Comparison of ENCODE assay signal across 10 cellular contexts in genomic region chr12:50211392-50212070, GRCh38. TPM values are rescaled to one million over a fixed set of nuclear protein-coding genes. Genes with fewer than 3 reads are reported as not detected.
DNase-seq lines count a peak whose midpoint lies in the region; ATAC-seq and TF ChIP-seq lines count a peak whose summit lies in the region.
"Had no signal": no experiment of that assay in that cellular context is flagged by ENCODE, and none has a peak within 500 bp of the region (broad histone marks: within the 10 kb centered on the region; RNA-seq: fewer than 3 reads in every experiment).

No MANE protein-coding gene starts in this region.

- peak overlapping the region; percentile 80 for H3K27ac ChIP-seq in left ventricle myocardium inferior (replicated peaks)
- H3K27ac ChIP-seq in spleen: peak overlapping the region; percentile 55 to 83 (median 78)

- H3K9me3 ChIP-seq in left ventricle myocardium inferior (replicated peaks): no peaks in the 10 kb centered on the region
- no peaks in the 10 kb centered on the region for H3K9me3 ChIP-seq in spleen
- H3K9me3 ChIP-seq: thoracic aorta had no signal

- intact Hi-C loops in activated T-helper 2 cell treated with anti-CD3 and anti-CD28 coated beads, Interferon-gamma antibody, Interleukin-2, Interleukin-4, amounts not matched to agents 10 μg/mL and 5 μg/mL and 100 μg/mL, durations not matched to agents 14 hours and 24 hours and 36 hours (cut with micrococcal nuclease): no loop called here
- intact Hi-C loops in left ventricle myocardium inferior (cut with micrococcal nuclease): no loop called here
- intact Hi-C loops in spleen (cut with DNase I; ENCODE audit: low total_unique reads): no loop called here

- H3K4me1 ChIP-seq in left ventricle myocardium inferior (peaks cover 20% of the 10 kb centered on the region), spleen (peaks cover 13 to 59% (median 38%) of the 10 kb centered on the region in 6 donors)

- H3K4me3 ChIP-seq in left ventricle myocardium inferior: peak overlapping the region; percentile 6
- no peak overlapping the region for H3K4me3 ChIP-seq in spleen
- H3K4me3 ChIP-seq: thoracic aorta had no signal

- peak; percentile 63 for DNase-seq in HT1080 (ENCODE audit: low read depth)
- DNase-seq in activated T-helper 2 cell treated with anti-CD3 and anti-CD28 coated beads, Interferon-gamma antibody, Interleukin-2, Interleukin-4, amounts not matched to agents 10 μg/mL and 5 μg/mL and 100 μg/mL, durations not matched to agents 14 hours and 24 hours and 36 hours (ENCODE audit: low spot score): no peak
- no peak for DNase-seq in left ventricle myocardium inferior
- no peak for DNase-seq in spleen
- no peak for DNase-seq in NCI-H1092 (lab: John Stamatoyannopoulos, UW)
- no peak for DNase-seq in T1000 (lab: John Stamatoyannopoulos, UW)
- no peak for DNase-seq in NCI-H1105 (lab: John Stamatoyannopoulos, UW)
- DNase-seq: NCI-H2029 treated with DMSO at 0.1 percent for 48 hours had no signal

- no peaks in the 10 kb centered on the region for H3K9me3 Mint-ChIP-seq in activated T-helper 2 cell treated with anti-CD3 and anti-CD28 coated beads, Interferon-gamma antibody, Interleukin-2, Interleukin-4, amounts not matched to agents 10 μg/mL and 5 μg/mL and 100 μg/mL, durations not matched to agents 14 hours and 24 hours and 36 hours

- H3K27me3 ChIP-seq in left ventricle myocardium inferior (ENCODE audit: low read depth) (no peaks in the 10 kb centered on the region), spleen (replicated peaks in 1 of 7) (no peaks in the 10 kb centered on the region)

- H3K4me3 Mint-ChIP-seq in activated T-helper 2 cell treated with anti-CD3 and anti-CD28 coated beads, Interferon-gamma antibody, Interleukin-2, Interleukin-4, amounts not matched to agents 10 μg/mL and 5 μg/mL and 100 μg/mL, durations not matched to agents 14 hours and 24 hours and 36 hours (ENCODE audit: low read depth): peak overlapping the region; percentile 70

- H3K27me3 Mint-ChIP-seq in activated T-helper 2 cell treated with anti-CD3 and anti-CD28 coated beads, Interferon-gamma antibody, Interleukin-2, Interleukin-4, amounts not matched to agents 10 μg/mL and 5 μg/mL and 100 μg/mL, durations not matched to agents 14 hours and 24 hours and 36 hours (ENCODE audit: low read depth): no peaks in the 10 kb centered on the region

- no peak for TF ChIP-seq POLR2A in spleen (IDR thresholded peaks at IDR 0.05)

- H3K36me3 ChIP-seq in left ventricle myocardium inferior (peaks cover 5% of the 10 kb centered on the region), spleen (peaks cover 0 to 6% (median 0%) of the 10 kb centered on the region in 6 donors)
- H3K36me3 ChIP-seq: thoracic aorta had no signal

- H3K27ac Mint-ChIP-seq in activated T-helper 2 cell treated with anti-CD3 and anti-CD28 coated beads, Interferon-gamma antibody, Interleukin-2, Interleukin-4, amounts not matched to agents 10 μg/mL and 5 μg/mL and 100 μg/mL, durations not matched to agents 14 hours and 24 hours and 36 hours: peak overlapping the region; percentile 87

- peak; percentile 30 for TF ChIP-seq CTCF in left ventricle myocardium inferior (IDR thresholded peaks at IDR 0.05; ENCODE audit: borderline replicate concordance)
- TF ChIP-seq CTCF in spleen (IDR thresholded peaks at IDR 0.05 in 8 of 11, conservative IDR thresholded peaks at IDR 0.05 in 3 of 11): no peak

- WGBS in spleen, 5 donors: 40 to 65% (median 57%) methylated on average over 6 of the region's 6 CpGs

- peaks cover 50% of the 10 kb centered on the region for H3K4me1 Mint-ChIP-seq in activated T-helper 2 cell treated with anti-CD3 and anti-CD28 coated beads, Interferon-gamma antibody, Interleukin-2, Interleukin-4, amounts not matched to agents 10 μg/mL and 5 μg/mL and 100 μg/mL, durations not matched to agents 14 hours and 24 hours and 36 hours (ENCODE audit: low read depth)

- ATAC-seq in GM21619 (IDR thresholded peaks at IDR 0.05; ENCODE audit: unreplicated experiment): no peak

- peaks cover 76% of the 10 kb centered on the region for H3K36me3 Mint-ChIP-seq in activated T-helper 2 cell treated with anti-CD3 and anti-CD28 coated beads, Interferon-gamma antibody, Interleukin-2, Interleukin-4, amounts not matched to agents 10 μg/mL and 5 μg/mL and 100 μg/mL, durations not matched to agents 14 hours and 24 hours and 36 hours (ENCODE audit: low read depth)

RNA-seq across cellular contexts. Expression of gene CERS5, which starts 44.4 kb away (rescaled TPM):
- 15.5 and 21.6 TPM in 2 replicates for total RNA-seq in HT1080 (2014; rRNA removed; shearing (Covaris generic))
- 25.2 and 27.5 TPM in 2 replicates for polyA plus RNA-seq in HT1080 (2015; cell fraction: cytosol; rRNA removed)
- polyA plus RNA-seq in HT1080 (2015; cell fraction: nucleus; rRNA removed): 49.1 and 50.5 TPM in 2 replicates
- total RNA-seq in activated T-helper 2 cell treated with anti-CD3 and anti-CD28 coated beads, Interferon-gamma antibody, Interleukin-2, Interleukin-4, amounts not matched to agents 10 μg/mL and 5 μg/mL and 100 μg/mL, durations not matched to agents 14 hours and 24 hours and 36 hours: 114 and 115 TPM in 2 replicates
- total RNA-seq in left ventricle myocardium inferior (7.6 TPM), spleen (10 to 100 TPM; 21.8 to 55.9 (median 41.3) TPM)
- 10 to 100 TPM; 40.3 to 90.8 (median 58.1) TPM for polyA plus RNA-seq in spleen
